Comparison of ENCODE assay signal across 20 cellular contexts in genomic region chr9:137750007-137750406, GRCh38.
DNase-seq lines count a peak whose midpoint lies in the region; ATAC-seq and TF ChIP-seq lines count a peak whose summit lies in the region.
"Had no signal": no experiment of that assay in that cellular context is flagged by ENCODE, and none has a peak within 500 bp of the region (broad histone marks: within the 10 kb centered on the region; RNA-seq: fewer than 3 reads in every experiment).

No MANE protein-coding gene starts in this region.

- H3K27ac ChIP-seq in A673 (ENCODE audit: low read depth, low read length, poor library complexity, severe bottlenecking) (peak overlapping the region; percentile 21), GM23338 (ENCODE audit: low read depth) (peak overlapping the region; percentile 26; the same call in 1 of the 2 replicates), spleen (peak overlapping the region in 7 of 8 donors; percentile 11 to 67 (median 51)), Karpas-422 (ENCODE audit: low read length) (no peak overlapping the region)

- in situ Hi-C loops in GM13977 (cut with MboI; ENCODE audit: low pct_unique_long_range_greater_than_20kb, low sequenced_read_pairs, unreplicated experiment) = no loop called here

- DNase-seq in A673 (ENCODE audit: low spot score) (no peak), GM23338 (ENCODE audit: low spot score) (no peak), spleen (no peak), Karpas-422 (no peak), A172 (ENCODE audit: low spot score) (no peak), GM13977 (ENCODE audit: low spot score) (no peak)
- no peak for DNase-seq in effector memory CD8-positive, alpha-beta T cell
- DNase-seq: CD4-positive, alpha-beta T cell; DMS153; GDM1; GOT3; NCI-H1048; NCI-H1436; NCI-H1930; NCI-H226; NCI-H524; NCI-H82; SIG-M5 had no signal

- H3K9ac ChIP-seq in Karpas-422 (ENCODE audit: low read length) = no peak overlapping the region

- CTCF ChIA-PET in A673 (lab: Charles Lee) = no interaction called here

- H3K4me3 ChIP-seq in A673 (ENCODE audit: low read depth, low read length, poor library complexity, severe bottlenecking) (no peak overlapping the region), GM23338 (no peak overlapping the region), spleen (no peak overlapping the region), Karpas-422 (ENCODE audit: low read length) (no peak overlapping the region)

- H4K20me1 ChIP-seq in GM23338 (replicated peaks; ENCODE audit: insufficient read depth) = peaks cover 18% of the 10 kb centered on the region
- H4K20me1 ChIP-seq in Karpas-422 (ENCODE audit: insufficient read depth, low read depth, low read length) = no peaks in the 10 kb centered on the region; the same call in 1 of the 2 replicates

- ATAC-seq in GM23338 = no peak
- ATAC-seq in effector memory CD8-positive, alpha-beta T cell (replicated peaks) = no peak
- ATAC-seq: SK-N-SH treated with all-trans-retinoic acid at 6 μM for 48 hours had no signal

- H3K9me2 ChIP-seq in GM23338 (ENCODE audit: insufficient read depth) (no peaks in the 10 kb centered on the region), Karpas-422 (replicated peaks; ENCODE audit: insufficient read depth, low read length) (no peaks in the 10 kb centered on the region)

- peaks cover 20% of the 10 kb centered on the region for H3K36me3 ChIP-seq in A673 (ENCODE audit: insufficient read depth, low read length, poor library complexity, severe bottlenecking)
- no peaks in the 10 kb centered on the region; the same call in 1 of the 2 replicates for H3K36me3 ChIP-seq in GM23338 (ENCODE audit: insufficient read depth)
- H3K36me3 ChIP-seq in spleen = peaks cover 0 to 100% (median 41%) of the 10 kb centered on the region in 6 donors
- H3K36me3 ChIP-seq in Karpas-422 (ENCODE audit: insufficient read depth, low read length) = peaks cover 46% of the 10 kb centered on the region

- POLR2A ChIA-PET in A673 (lab: Charles Lee; ENCODE audit: low non-redundant PET) = no interaction called here

- intact Hi-C loops in A673 (cut with micrococcal nuclease; ENCODE audit: unreplicated experiment) = no loop called here
- intact Hi-C loops in spleen (cut with DNase I; ENCODE audit: low total_unique reads) = no loop called here

- no peak for TF ChIP-seq POLR2A in spleen (IDR thresholded peaks at IDR 0.05)

- peaks cover 70% of the 10 kb centered on the region for H3K36me3 Mint-ChIP-seq in GM23338 (ENCODE audit: low read depth)
- H3K36me3 Mint-ChIP-seq in effector memory CD8-positive, alpha-beta T cell (ENCODE audit: insufficient read depth) = peaks cover 59% of the 10 kb centered on the region

- peaks cover 8% of the 10 kb centered on the region; the same call in 2 of the 3 replicates for H3K4me1 Mint-ChIP-seq in GM23338
- peaks cover 13 to 18% of the 10 kb centered on the region in 2 donors for H3K4me1 Mint-ChIP-seq in effector memory CD8-positive, alpha-beta T cell (ENCODE audit: low read depth in 2 of 2)

- no TSS peak for BruUV-seq in A673 (replicated peaks; lab: Mats Ljungman, UMichigan)

- H3F3A ChIP-seq in GM23338 (replicated peaks; ENCODE audit: low read depth) = no peaks in the 10 kb centered on the region

- H3K4me1 ChIP-seq in A673 (ENCODE audit: insufficient read depth, low read length, poor library complexity, severe bottlenecking) = peaks cover 6% of the 10 kb centered on the region
- H3K4me1 ChIP-seq in GM23338 (ENCODE audit: insufficient read depth) = no peaks in the 10 kb centered on the region
- peaks cover 12 to 54% (median 26%) of the 10 kb centered on the region in 6 donors for H3K4me1 ChIP-seq in spleen
- peaks cover 7% of the 10 kb centered on the region for H3K4me1 ChIP-seq in Karpas-422 (ENCODE audit: low read length)

- WGBS in spleen, 5 donors = 73 to 90% (median 81%) methylated on average over 3 of the region's 3 CpGs

- no peak for TF ChIP-seq CTCF in A673 (conservative IDR thresholded peaks at IDR 0.05; ENCODE audit: low read depth, low read length)
- no peak for TF ChIP-seq CTCF in GM23338 (conservative IDR thresholded peaks at IDR 0.05; ENCODE audit: low read depth in 2 of 2)
- TF ChIP-seq CTCF in spleen (IDR thresholded peaks at IDR 0.05 in 8 of 11, conservative IDR thresholded peaks at IDR 0.05 in 3 of 11) = no peak
- TF ChIP-seq CTCF in GM13977 (IDR thresholded peaks at IDR 0.05; ENCODE audit: extremely low read depth, insufficient read depth, missing control alignments) = no peak

- H3K27ac Mint-ChIP-seq in GM23338 = 0 out of 2 replicates have a peak overlapping the region, but pooled peaks have one; percentile 63
- H3K27ac Mint-ChIP-seq in effector memory CD8-positive, alpha-beta T cell = peak overlapping the region; percentile 67 to 74
- H3K27ac Mint-ChIP-seq: CD4-positive, alpha-beta T cell had no signal

- H3K4me3 Mint-ChIP-seq in GM23338 = no peak overlapping the region
- no peak overlapping the region for H3K4me3 Mint-ChIP-seq in effector memory CD8-positive, alpha-beta T cell
- H3K4me3 Mint-ChIP-seq: B cell; CD4-positive, alpha-beta T cell had no signal

- H3K27me3 ChIP-seq in A673 (replicated peaks; ENCODE audit: insufficient read depth, low read depth, low read length, poor library complexity) (no peaks in the 10 kb centered on the region), GM23338 (ENCODE audit: insufficient read depth) (no peaks in the 10 kb centered on the region), spleen (replicated peaks in 1 of 7) (no peaks in the 10 kb centered on the region), Karpas-422 (ENCODE audit: low read length) (no peaks in the 10 kb centered on the region)

- H3K4me2 ChIP-seq in GM23338 (no peak overlapping the region), Karpas-422 (ENCODE audit: low read depth, low read length, poor library complexity, severe bottlenecking) (no peak overlapping the region)

- peaks cover 6% of the 10 kb centered on the region for H3K27me3 Mint-ChIP-seq in GM23338 (ENCODE audit: insufficient read depth, low read depth, poor library complexity)
- no peaks in the 10 kb centered on the region for H3K27me3 Mint-ChIP-seq in effector memory CD8-positive, alpha-beta T cell
- H3K27me3 Mint-ChIP-seq: B cell; CD4-positive, alpha-beta T cell had no signal

- no peak overlapping the region for H2AFZ ChIP-seq in GM23338
- H2AFZ ChIP-seq in Karpas-422 (ENCODE audit: low read length) = no peak overlapping the region

- no peaks in the 10 kb centered on the region for H3K9me3 Mint-ChIP-seq in GM23338
- H3K9me3 Mint-ChIP-seq in effector memory CD8-positive, alpha-beta T cell = peaks cover 0 to under 1% of the 10 kb centered on the region in 2 donors
- H3K9me3 Mint-ChIP-seq: CD4-positive, alpha-beta T cell had no signal

- peaks cover 42% of the 10 kb centered on the region for H3K79me2 ChIP-seq in GM23338 (replicated peaks; ENCODE audit: insufficient read depth)
- peaks cover 24% of the 10 kb centered on the region for H3K79me2 ChIP-seq in Karpas-422 (ENCODE audit: low read length)

- H3K9me3 ChIP-seq in A673 (ENCODE audit: low read depth, low read length, poor library complexity, severe bottlenecking) (no peaks in the 10 kb centered on the region), spleen (peaks cover 0 to 4% (median under 1%) of the 10 kb centered on the region in 8 donors), Karpas-422 (ENCODE audit: low read length) (no peaks in the 10 kb centered on the region)

TF ChIP-seq in GM23338, 12 proteins besides CTCF, POLR2A, EP300 and RAD21:
- TF ChIP-seq EZH2 (IDR thresholded peaks at IDR 0.05; ENCODE audit: low read depth, unreplicated experiment) = no peak
